26 cellular contexts compared by ENCODE assay signal in the genomic region with DNA sequence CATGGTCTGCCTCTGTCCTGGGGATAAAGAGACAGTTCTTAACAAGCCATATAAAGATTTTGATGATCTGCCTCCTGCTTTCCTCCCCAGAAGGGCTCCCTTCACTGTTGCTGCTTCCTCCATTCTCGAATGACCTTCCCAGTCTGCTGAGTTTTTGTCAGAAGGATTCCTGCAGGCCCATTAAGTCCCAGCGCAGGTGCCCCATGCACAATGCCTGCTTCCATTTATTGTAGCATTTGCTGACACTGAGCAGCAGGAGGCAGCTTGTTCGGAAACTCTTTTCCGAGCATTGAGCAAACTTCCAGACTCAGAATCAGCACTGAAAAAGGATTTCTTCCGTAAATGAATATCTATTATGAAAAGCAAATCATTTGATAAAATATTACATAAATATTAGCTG.
DNase-seq lines count a peak whose midpoint lies in the region; ATAC-seq and TF ChIP-seq lines count a peak whose summit lies in the region.
"Had no signal": no experiment of that assay in that cellular context is flagged by ENCODE, and none has a peak within 500 bp of the region (broad histone marks: within the 10 kb centered on the region; RNA-seq: fewer than 3 reads in every experiment).

No MANE protein-coding gene starts in this region.

- H3F3A ChIP-seq in GM23338 (replicated peaks; ENCODE audit: low read depth) (no peaks in the 10 kb centered on the region), neural progenitor cell (ENCODE audit: low read depth) (no peaks in the 10 kb centered on the region)

- H3K4me2 ChIP-seq in GM23338 (no peak overlapping the region), neural progenitor cell (peak overlapping the region; percentile 39), osteoblast (ENCODE audit: insufficient read depth, low read length) (no peak overlapping the region)
- H3K4me2 ChIP-seq: KMS-11 had no signal

- H3K79me2 ChIP-seq in GM23338 (replicated peaks; ENCODE audit: insufficient read depth): no peaks in the 10 kb centered on the region
- no peaks in the 10 kb centered on the region for H3K79me2 ChIP-seq in neural progenitor cell (ENCODE audit: low read depth)
- no peaks in the 10 kb centered on the region for H3K79me2 ChIP-seq in osteoblast (ENCODE audit: insufficient read depth, low read length)

- H3K4me3 ChIP-seq in GM23338 (no peak overlapping the region), epithelial cell of proximal tubule (ENCODE audit: low read depth, low read length) (no peak overlapping the region), neural progenitor cell (no peak overlapping the region), osteoblast (ENCODE audit: insufficient read depth, low read length) (no peak overlapping the region)
- H3K4me3 ChIP-seq: HAP-1, SK-N-MC had no signal

- H3K36me3 ChIP-seq in GM23338 (ENCODE audit: insufficient read depth) (no peaks in the 10 kb centered on the region), neural progenitor cell (no peaks in the 10 kb centered on the region), osteoblast (ENCODE audit: insufficient read depth, low read length) (no peaks in the 10 kb centered on the region)
- H3K36me3 ChIP-seq: BE2C, HAP-1 had no signal

- H3K27me3 Mint-ChIP-seq in GM23338 (ENCODE audit: insufficient read depth, low read depth, poor library complexity) (peaks cover 2% of the 10 kb centered on the region), brain (no peaks in the 10 kb centered on the region), neural progenitor cell (ENCODE audit: insufficient read depth, low read depth) (no peaks in the 10 kb centered on the region)

- TF ChIP-seq CTCF in GM23338 (conservative IDR thresholded peaks at IDR 0.05; ENCODE audit: low read depth in 2 of 2) (peak; percentile 23 to 32; a peak in 2 of 4 replicates), brain (conservative IDR thresholded peaks at IDR 0.05) (no peak), epithelial cell of proximal tubule (conservative IDR thresholded peaks at IDR 0.05; ENCODE audit: low read depth, low read length) (peak; percentile 21), neural progenitor cell (IDR thresholded peaks at IDR 0.05) (peak; percentile 36), osteoblast (IDR thresholded peaks at IDR 0.05; ENCODE audit: extremely low read depth, low read depth, low read length) (no peak)

- DNase-seq in GM23338 (ENCODE audit: low spot score) (peak; percentile 54), epithelial cell of proximal tubule (ENCODE audit: low read depth) (no peak), neural progenitor cell (ENCODE audit: low spot score) (peak; percentile 63), osteoblast (ENCODE audit: insufficient read length, low spot score, missing footprints) (no peak)
- DNase-seq: 8988T, ACHN, BE2C, DMS153, DND-41, HFFc6, MM.1S, NCI-H1694, NCI-H2029 treated with DMSO at 0.1 percent for 48 hours, NCI-H524, NCI-H748 treated with DMSO at 0.1 percent for 48 hours, SIG-M5 had no signal

- H3K4me1 Mint-ChIP-seq in GM23338 (peaks cover 10% of the 10 kb centered on the region), brain (peaks cover 35% of the 10 kb centered on the region), neural progenitor cell (peaks cover 5% of the 10 kb centered on the region)
- H3K4me1 Mint-ChIP-seq: CD14-positive monocyte, IgD-negative memory B cell had no signal

- no peaks in the 10 kb centered on the region for H3K9me2 ChIP-seq in GM23338 (ENCODE audit: insufficient read depth)

- H3K4me3 Mint-ChIP-seq in GM23338 (no peak overlapping the region), brain (peak overlapping the region in 2 of 5 experiments; percentile 50 to 77), neural progenitor cell (no peak overlapping the region)
- H3K4me3 Mint-ChIP-seq: CD14-positive monocyte, HFFc6, IgD-negative memory B cell had no signal

- H3K27ac Mint-ChIP-seq in GM23338 (peak overlapping the region; percentile 33; the same call in 1 of the 2 replicates), brain (peak overlapping the region in 3 of 5 experiments; percentile 83 to 96 (median 86)), neural progenitor cell (no peak overlapping the region)
- H3K27ac Mint-ChIP-seq: CD14-positive monocyte, HFFc6, IgD-negative memory B cell had no signal

- H3K9ac ChIP-seq in neural progenitor cell: no peak overlapping the region
- H3K9ac ChIP-seq: KMS-11 had no signal

- H2AFZ ChIP-seq in GM23338 (no peak overlapping the region), neural progenitor cell (replicated peaks) (no peak overlapping the region), osteoblast (ENCODE audit: low read length) (no peak overlapping the region)

- H3K27me3 ChIP-seq in GM23338 (ENCODE audit: insufficient read depth) (no peaks in the 10 kb centered on the region), neural progenitor cell (no peaks in the 10 kb centered on the region), osteoblast (ENCODE audit: insufficient read depth, low read length) (no peaks in the 10 kb centered on the region)
- H3K27me3 ChIP-seq: BE2C had no signal

- no peaks in the 10 kb centered on the region for H3K36me3 Mint-ChIP-seq in GM23338 (ENCODE audit: low read depth)
- peaks cover 26% of the 10 kb centered on the region for H3K36me3 Mint-ChIP-seq in brain
- H3K36me3 Mint-ChIP-seq in neural progenitor cell: peaks cover 12% of the 10 kb centered on the region
- H3K36me3 Mint-ChIP-seq: IgD-negative memory B cell had no signal

- H4K20me1 ChIP-seq in GM23338 (replicated peaks; ENCODE audit: insufficient read depth) (no peaks in the 10 kb centered on the region), neural progenitor cell (ENCODE audit: low read depth) (no peaks in the 10 kb centered on the region), osteoblast (ENCODE audit: insufficient read depth, low read length) (no peaks in the 10 kb centered on the region)

- H3K4me1 ChIP-seq in GM23338 (ENCODE audit: insufficient read depth) (0 out of 2 replicates have a peak, but pooled peaks cover 6% of the 10 kb centered on the region), neural progenitor cell (peaks cover 25% of the 10 kb centered on the region), osteoblast (ENCODE audit: insufficient read depth, low read length) (no peaks in the 10 kb centered on the region)
- H3K4me1 ChIP-seq: BE2C, HAP-1 had no signal

- no peaks in the 10 kb centered on the region for H3K9me3 Mint-ChIP-seq in GM23338
- no peaks in the 10 kb centered on the region for H3K9me3 Mint-ChIP-seq in brain
- no peaks in the 10 kb centered on the region for H3K9me3 Mint-ChIP-seq in neural progenitor cell
- H3K9me3 Mint-ChIP-seq: CD14-positive monocyte, HFFc6, IgD-negative memory B cell had no signal

- H3K27ac ChIP-seq in GM23338 (ENCODE audit: low read depth): no peak overlapping the region; the same call in 1 of the 2 replicates
- H3K27ac ChIP-seq in neural progenitor cell: no peak overlapping the region
- H3K27ac ChIP-seq in osteoblast (ENCODE audit: low read depth, low read length): no peak overlapping the region
- H3K27ac ChIP-seq: HL-60, KMS-11, SK-N-MC had no signal

- ATAC-seq in GM23338 (peak; percentile 65), HG03039 (IDR thresholded peaks at IDR 0.05; ENCODE audit: unreplicated experiment) (no peak), HG03095 (IDR thresholded peaks at IDR 0.05; ENCODE audit: unreplicated experiment) (no peak), GM19467 (IDR thresholded peaks at IDR 0.05; ENCODE audit: unreplicated experiment) (no peak)

- H3K9me3 ChIP-seq in neural progenitor cell (ENCODE audit: low read depth) (no peaks in the 10 kb centered on the region), osteoblast (ENCODE audit: low read depth, low read length) (no peaks in the 10 kb centered on the region)
- H3K9me3 ChIP-seq: BE2C, HAP-1 had no signal

TF ChIP-seq in GM23338, 12 proteins besides CTCF, POLR2A, EP300 and RAD21 (continues in another document):
- TF ChIP-seq ZNF331 (CRISPR knock-in tag; IDR thresholded peaks at IDR 0.05; ENCODE audit: low read depth) (no peak), JUNB (IDR thresholded peaks at IDR 0.05; ENCODE audit: unreplicated experiment) (no peak), ZNF114 (CRISPR knock-in tag; IDR thresholded peaks at IDR 0.05) (no peak), NANOG (IDR thresholded peaks at IDR 0.05; ENCODE audit: borderline replicate concordance) (no peak)
- TF ChIP-seq, protein P1, sequence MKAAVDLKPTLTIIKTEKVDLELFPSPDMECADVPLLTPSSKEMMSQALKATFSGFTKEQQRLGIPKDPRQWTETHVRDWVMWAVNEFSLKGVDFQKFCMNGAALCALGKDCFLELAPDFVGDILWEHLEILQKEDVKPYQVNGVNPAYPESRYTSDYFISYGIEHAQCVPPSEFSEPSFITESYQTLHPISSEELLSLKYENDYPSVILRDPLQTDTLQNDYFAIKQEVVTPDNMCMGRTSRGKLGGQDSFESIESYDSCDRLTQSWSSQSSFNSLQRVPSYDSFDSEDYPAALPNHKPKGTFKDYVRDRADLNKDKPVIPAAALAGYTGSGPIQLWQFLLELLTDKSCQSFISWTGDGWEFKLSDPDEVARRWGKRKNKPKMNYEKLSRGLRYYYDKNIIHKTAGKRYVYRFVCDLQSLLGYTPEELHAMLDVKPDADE (IDR thresholded peaks at IDR 0.05): no peak

Comparison
In these comparisons a context has a peak if more than half of its experiments do, and no peak if none do; other contexts are left out.
1. DNase-seq: peak in GM23338 (single experiment) and neural progenitor cell (single experiment); none in epithelial cell of proximal tubule (single experiment) and osteoblast (single experiment).
2. CTCF ChIP-seq: peak in GM23338 (2 of 2), epithelial cell of proximal tubule (single experiment) and neural progenitor cell (single experiment); none in brain (0 of 2) and osteoblast (single experiment).